In genomic region chr10:101121661-101122045, GRCh38 we compare ENCODE assay signal across 2 cellular contexts.
TF ChIP-seq lines count a peak whose summit lies in the region.

No MANE protein-coding gene starts in this region.

TF ChIP-seq in GM12878, 131 proteins besides CTCF, POLR2A, EP300 and RAD21 (continued from another document):
- TF ChIP-seq BRCA1 (IDR thresholded peaks at IDR 0.05; ENCODE audit: low read depth, low read length), result no peak
- TF ChIP-seq SMAD1 (IDR thresholded peaks at IDR 0.05; ENCODE audit: low read depth, partially characterized antibody), result no peak
- TF ChIP-seq, protein P1, sequence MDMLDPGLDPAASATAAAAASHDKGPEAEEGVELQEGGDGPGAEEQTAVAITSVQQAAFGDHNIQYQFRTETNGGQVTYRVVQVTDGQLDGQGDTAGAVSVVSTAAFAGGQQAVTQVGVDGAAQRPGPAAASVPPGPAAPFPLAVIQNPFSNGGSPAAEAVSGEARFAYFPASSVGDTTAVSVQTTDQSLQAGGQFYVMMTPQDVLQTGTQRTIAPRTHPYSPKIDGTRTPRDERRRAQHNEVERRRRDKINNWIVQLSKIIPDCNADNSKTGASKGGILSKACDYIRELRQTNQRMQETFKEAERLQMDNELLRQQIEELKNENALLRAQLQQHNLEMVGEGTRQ (IDR thresholded peaks at IDR 0.05; ENCODE audit: borderline replicate concordance, low read depth, low read length), result no peak
- TF ChIP-seq REST (IDR thresholded peaks at IDR 0.05; ENCODE audit: low read depth, low read length), result no peak

TF ChIP-seq in HEK293T, 16 proteins besides CTCF, POLR2A, EP300 and RAD21 (continued from another document):
- no peak for TF ChIP-seq BHLHE40 (IDR thresholded peaks at IDR 0.05; ENCODE audit: borderline replicate concordance)
- no peak for TF ChIP-seq FOXK2 (IDR thresholded peaks at IDR 0.05)
- TF ChIP-seq FOXM1 (IDR thresholded peaks at IDR 0.05; ENCODE audit: borderline replicate concordance), result no peak
- TF ChIP-seq HDGF (IDR thresholded peaks at IDR 0.05; ENCODE audit: borderline replicate concordance), result no peak
- TF ChIP-seq ZNF384 (IDR thresholded peaks at IDR 0.05), result no peak
- no peak for TF ChIP-seq ARNT (IDR thresholded peaks at IDR 0.05)
- TF ChIP-seq SP1 (IDR thresholded peaks at IDR 0.05), result no peak
- no peak for TF ChIP-seq LEF1 (IDR thresholded peaks at IDR 0.05; ENCODE audit: borderline replicate concordance)
- no peak for TF ChIP-seq L3MBTL2 (conservative IDR thresholded peaks at IDR 0.05)
- TF ChIP-seq ELF4 (IDR thresholded peaks at IDR 0.05), result no peak
- TF ChIP-seq, protein P2, sequence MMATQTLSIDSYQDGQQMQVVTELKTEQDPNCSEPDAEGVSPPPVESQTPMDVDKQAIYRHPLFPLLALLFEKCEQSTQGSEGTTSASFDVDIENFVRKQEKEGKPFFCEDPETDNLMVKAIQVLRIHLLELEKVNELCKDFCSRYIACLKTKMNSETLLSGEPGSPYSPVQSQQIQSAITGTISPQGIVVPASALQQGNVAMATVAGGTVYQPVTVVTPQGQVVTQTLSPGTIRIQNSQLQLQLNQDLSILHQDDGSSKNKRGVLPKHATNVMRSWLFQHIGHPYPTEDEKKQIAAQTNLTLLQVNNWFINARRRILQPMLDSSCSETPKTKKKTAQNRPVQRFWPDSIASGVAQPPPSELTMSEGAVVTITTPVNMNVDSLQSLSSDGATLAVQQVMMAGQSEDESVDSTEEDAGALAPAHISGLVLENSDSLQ (IDR thresholded peaks at IDR 0.05), result no peak
- TF ChIP-seq CTBP1 (IDR thresholded peaks at IDR 0.05; ENCODE audit: borderline replicate concordance), result no peak
